Comparison of ENCODE assay signal across 8 cellular contexts in genomic region chr16:75647138-75647491, GRCh38. TPM values are rescaled to one million over a fixed set of nuclear protein-coding genes. Genes with fewer than 3 reads are reported as not detected.
DNase-seq lines count a peak whose midpoint lies in the region; ATAC-seq and TF ChIP-seq lines count a peak whose summit lies in the region.

No MANE protein-coding gene starts in this region.

- H3K4me3 ChIP-seq in WERI-Rb-1 (ENCODE audit: low read depth, low read length) (peak overlapping the region; percentile 94), gastrocnemius medialis (peak overlapping the region; percentile 85 to 99 (median 92))

- TF ChIP-seq CTCF in WERI-Rb-1 (IDR thresholded peaks at IDR 0.05; ENCODE audit: low read depth, low read length) (no peak), gastrocnemius medialis (IDR thresholded peaks at IDR 0.05 in 4 of 5, conservative IDR thresholded peaks at IDR 0.05 in 1 of 5) (no peak)

- H3K9me3 ChIP-seq in WERI-Rb-1 (ENCODE audit: severe bottlenecking) (no peaks in the 10 kb centered on the region), gastrocnemius medialis (no peaks in the 10 kb centered on the region)

- H3K36me3 ChIP-seq in WERI-Rb-1 = peaks cover 38% of the 10 kb centered on the region
- peaks cover 0 to 19% of the 10 kb centered on the region in 2 donors for H3K36me3 ChIP-seq in gastrocnemius medialis

- H3K27me3 ChIP-seq in WERI-Rb-1 (ENCODE audit: insufficient read depth, low read depth, severe bottlenecking) (no peaks in the 10 kb centered on the region), gastrocnemius medialis (no peaks in the 10 kb centered on the region)

- no peak for DNase-seq in WERI-Rb-1
- DNase-seq in Right ventricle myocardium superior = no peak
- DNase-seq in gastrocnemius medialis = no peak
- DNase-seq in head of caudate nucleus = no peak
- DNase-seq in DMS79 (lab: John Stamatoyannopoulos, UW) = no peak
- no peak for DNase-seq in NCI-H1694 treated with DMSO at 0.1 percent for 48 hours (lab: John Stamatoyannopoulos, UW)

- peak overlapping the region; percentile 89 for H3K27ac ChIP-seq in WERI-Rb-1
- peak overlapping the region; percentile 95 to 98 (median 97) for H3K27ac ChIP-seq in gastrocnemius medialis

- no peak for TF ChIP-seq POLR2A in gastrocnemius medialis (IDR thresholded peaks at IDR 0.05)

- ATAC-seq in GM19023 (IDR thresholded peaks at IDR 0.05; ENCODE audit: unreplicated experiment) = peak; percentile 23
- peak; percentile 19 for ATAC-seq in HG02938 (IDR thresholded peaks at IDR 0.05; ENCODE audit: unreplicated experiment)
- ATAC-seq in Right ventricle myocardium superior (ENCODE audit: poor library complexity) = peak; percentile 31
- ATAC-seq in gastrocnemius medialis = peak; percentile 24 to 29

- intact Hi-C loops in Right ventricle myocardium superior (cut with DNase I) = loop anchor here (10.0 kb wide), 1 partner anchor 118 kb away; no protein-coding TSS in a partner anchor
- intact Hi-C loops in gastrocnemius medialis (cut with DNase I; ENCODE audit: low total_unique reads) = loop anchor here (1.0 to 10.0 kb wide), 5 partner anchors 24 to 1545 kb away; partner anchors contain the start of genes ADAT1, CTRB2, GABARAPL2 and MON1B
- intact Hi-C loops in head of caudate nucleus (cut with DNase I) = no loop called here

- in situ Hi-C loops in gastrocnemius medialis (cut with MboI; ENCODE audit: low sequenced_read_pairs in 4 of 4) = loop anchor here in 1 of 4 donors (25.0 kb wide), 2 partner anchors 185 to 660 kb away; partner anchors contain the start of genes TMEM170A, WDR59 and ZNRF1

- H3K4me1 ChIP-seq in gastrocnemius medialis = peaks cover 53% of the 10 kb centered on the region in 2 donors

RNA-seq across cellular contexts. Expression of gene KARS1, which starts 0.3 kb away (rescaled TPM):
- 137 TPM for total RNA-seq in Right ventricle myocardium superior
- 100 to 1,000 TPM; 183 to 251 (median 206) TPM for total RNA-seq in gastrocnemius medialis

RNA-seq across cellular contexts. Expression of gene TERF2IP, which starts 0.5 kb away (rescaled TPM):
- total RNA-seq in Right ventricle myocardium superior = 50.7 TPM
- 10 to 100 TPM; 44.5 to 73.6 (median 69.7) TPM for total RNA-seq in gastrocnemius medialis

RNA-seq across cellular contexts. Expression of gene ADAT1, which starts 24.0 kb away (rescaled TPM):
- 19.3 TPM for total RNA-seq in Right ventricle myocardium superior
- total RNA-seq in gastrocnemius medialis = 10 to 100 TPM; 14.7 to 44.8 (median 19.0) TPM

RNA-seq across cellular contexts. Expression of gene CPHXL2, which starts 29.7 kb away (rescaled TPM):
- not detected for total RNA-seq in Right ventricle myocardium superior
- total RNA-seq in gastrocnemius medialis = not detected

RNA-seq across cellular contexts. Expression of gene DUXB, which starts 54.1 kb away (rescaled TPM):
- total RNA-seq in Right ventricle myocardium superior (not detected), gastrocnemius medialis (not detected)
